ENCODE assay signal across 2 cellular contexts in genomic region chr13:84399320-84400085, GRCh38.
TF ChIP-seq lines count a peak whose summit lies in the region.

No MANE protein-coding gene starts in this region.

TF ChIP-seq in GM23338, 12 proteins besides CTCF, POLR2A, EP300 and RAD21 (continued from another document):
- TF ChIP-seq, protein P1, sequence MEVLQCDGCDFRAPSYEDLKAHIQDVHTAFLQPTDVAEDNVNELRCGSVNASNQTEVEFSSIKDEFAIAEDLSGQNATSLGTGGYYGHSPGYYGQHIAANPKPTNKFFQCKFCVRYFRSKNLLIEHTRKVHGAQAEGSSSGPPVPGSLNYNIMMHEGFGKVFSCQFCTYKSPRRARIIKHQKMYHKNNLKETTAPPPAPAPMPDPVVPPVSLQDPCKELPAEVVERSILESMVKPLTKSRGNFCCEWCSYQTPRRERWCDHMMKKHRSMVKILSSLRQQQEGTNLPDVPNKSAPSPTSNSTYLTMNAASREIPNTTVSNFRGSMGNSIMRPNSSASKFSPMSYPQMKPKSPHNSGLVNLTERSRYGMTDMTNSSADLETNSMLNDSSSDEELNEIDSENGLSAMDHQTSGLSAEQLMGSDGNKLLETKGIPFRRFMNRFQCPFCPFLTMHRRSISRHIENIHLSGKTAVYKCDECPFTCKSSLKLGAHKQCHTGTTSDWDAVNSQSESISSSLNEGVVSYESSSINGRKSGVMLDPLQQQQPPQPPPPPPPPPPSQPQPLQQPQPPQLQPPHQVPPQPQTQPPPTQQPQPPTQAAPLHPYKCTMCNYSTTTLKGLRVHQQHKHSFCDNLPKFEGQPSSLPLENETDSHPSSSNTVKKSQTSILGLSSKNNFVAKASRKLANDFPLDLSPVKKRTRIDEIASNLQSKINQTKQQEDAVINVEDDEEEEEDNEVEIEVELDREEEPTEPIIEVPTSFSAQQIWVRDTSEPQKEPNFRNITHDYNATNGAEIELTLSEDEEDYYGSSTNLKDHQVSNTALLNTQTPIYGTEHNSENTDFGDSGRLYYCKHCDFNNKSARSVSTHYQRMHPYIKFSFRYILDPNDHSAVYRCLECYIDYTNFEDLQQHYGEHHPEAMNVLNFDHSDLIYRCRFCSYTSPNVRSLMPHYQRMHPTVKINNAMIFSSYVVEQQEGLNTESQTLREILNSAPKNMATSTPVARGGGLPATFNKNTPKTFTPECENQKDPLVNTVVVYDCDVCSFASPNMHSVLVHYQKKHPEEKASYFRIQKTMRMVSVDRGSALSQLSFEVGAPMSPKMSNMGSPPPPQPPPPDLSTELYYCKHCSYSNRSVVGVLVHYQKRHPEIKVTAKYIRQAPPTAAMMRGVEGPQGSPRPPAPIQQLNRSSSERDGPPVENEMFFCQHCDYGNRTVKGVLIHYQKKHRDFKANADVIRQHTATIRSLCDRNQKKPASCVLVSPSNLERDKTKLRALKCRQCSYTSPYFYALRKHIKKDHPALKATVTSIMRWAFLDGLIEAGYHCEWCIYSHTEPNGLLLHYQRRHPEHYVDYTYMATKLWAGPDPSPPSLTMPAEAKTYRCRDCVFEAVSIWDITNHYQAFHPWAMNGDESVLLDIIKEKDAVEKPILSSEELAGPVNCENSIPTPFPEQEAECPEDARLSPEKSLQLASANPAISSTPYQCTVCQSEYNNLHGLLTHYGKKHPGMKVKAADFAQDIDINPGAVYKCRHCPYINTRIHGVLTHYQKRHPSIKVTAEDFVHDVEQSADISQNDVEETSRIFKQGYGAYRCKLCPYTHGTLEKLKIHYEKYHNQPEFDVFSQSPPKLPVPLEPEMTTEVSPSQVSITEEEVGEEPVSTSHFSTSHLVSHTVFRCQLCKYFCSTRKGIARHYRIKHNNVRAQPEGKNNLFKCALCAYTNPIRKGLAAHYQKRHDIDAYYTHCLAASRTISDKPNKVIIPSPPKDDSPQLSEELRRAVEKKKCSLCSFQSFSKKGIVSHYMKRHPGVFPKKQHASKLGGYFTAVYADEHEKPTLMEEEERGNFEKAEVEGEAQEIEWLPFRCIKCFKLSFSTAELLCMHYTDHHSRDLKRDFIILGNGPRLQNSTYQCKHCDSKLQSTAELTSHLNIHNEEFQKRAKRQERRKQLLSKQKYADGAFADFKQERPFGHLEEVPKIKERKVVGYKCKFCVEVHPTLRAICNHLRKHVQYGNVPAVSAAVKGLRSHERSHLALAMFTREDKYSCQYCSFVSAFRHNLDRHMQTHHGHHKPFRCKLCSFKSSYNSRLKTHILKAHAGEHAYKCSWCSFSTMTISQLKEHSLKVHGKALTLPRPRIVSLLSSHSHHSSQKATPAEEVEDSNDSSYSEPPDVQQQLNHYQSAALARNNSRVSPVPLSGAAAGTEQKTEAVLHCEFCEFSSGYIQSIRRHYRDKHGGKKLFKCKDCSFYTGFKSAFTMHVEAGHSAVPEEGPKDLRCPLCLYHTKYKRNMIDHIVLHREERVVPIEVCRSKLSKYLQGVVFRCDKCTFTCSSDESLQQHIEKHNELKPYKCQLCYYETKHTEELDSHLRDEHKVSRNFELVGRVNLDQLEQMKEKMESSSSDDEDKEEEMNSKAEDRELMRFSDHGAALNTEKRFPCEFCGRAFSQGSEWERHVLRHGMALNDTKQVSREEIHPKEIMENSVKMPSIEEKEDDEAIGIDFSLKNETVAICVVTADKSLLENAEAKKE (CRISPR knock-in tag; IDR thresholded peaks at IDR 0.05), result no peak
- no peak for TF ChIP-seq CREB1 (CRISPR knock-in tag; IDR thresholded peaks at IDR 0.05; ENCODE audit: low read depth)
- no peak for TF ChIP-seq POLR2AphosphoS5 (IDR thresholded peaks at IDR 0.05; ENCODE audit: low read depth)

TF ChIP-seq in WTC11, 78 proteins besides CTCF, POLR2A, EP300 and RAD21 (continued from another document):
- TF ChIP-seq FOXP4 (CRISPR knock-in tag; IDR thresholded peaks at IDR 0.05) (no peak), HMGA2 (CRISPR knock-in tag; IDR thresholded peaks at IDR 0.05) (no peak), PRRX2 (CRISPR knock-in tag; IDR thresholded peaks at IDR 0.05) (no peak), GABPB1 (CRISPR knock-in tag; IDR thresholded peaks at IDR 0.05) (no peak), ZNF423 (CRISPR knock-in tag; IDR thresholded peaks at IDR 0.05) (no peak), ATF2 (CRISPR knock-in tag; IDR thresholded peaks at IDR 0.05; ENCODE audit: borderline replicate concordance, low read depth) (no peak), KAT7 (CRISPR knock-in tag; IDR thresholded peaks at IDR 0.05; ENCODE audit: borderline replicate concordance) (no peak), MXD4 (CRISPR knock-in tag; IDR thresholded peaks at IDR 0.05; ENCODE audit: borderline replicate concordance) (no peak), MLX (CRISPR knock-in tag; IDR thresholded peaks at IDR 0.05) (no peak), MAX (CRISPR knock-in tag; IDR thresholded peaks at IDR 0.05) (no peak)
- TF ChIP-seq, protein P2, sequence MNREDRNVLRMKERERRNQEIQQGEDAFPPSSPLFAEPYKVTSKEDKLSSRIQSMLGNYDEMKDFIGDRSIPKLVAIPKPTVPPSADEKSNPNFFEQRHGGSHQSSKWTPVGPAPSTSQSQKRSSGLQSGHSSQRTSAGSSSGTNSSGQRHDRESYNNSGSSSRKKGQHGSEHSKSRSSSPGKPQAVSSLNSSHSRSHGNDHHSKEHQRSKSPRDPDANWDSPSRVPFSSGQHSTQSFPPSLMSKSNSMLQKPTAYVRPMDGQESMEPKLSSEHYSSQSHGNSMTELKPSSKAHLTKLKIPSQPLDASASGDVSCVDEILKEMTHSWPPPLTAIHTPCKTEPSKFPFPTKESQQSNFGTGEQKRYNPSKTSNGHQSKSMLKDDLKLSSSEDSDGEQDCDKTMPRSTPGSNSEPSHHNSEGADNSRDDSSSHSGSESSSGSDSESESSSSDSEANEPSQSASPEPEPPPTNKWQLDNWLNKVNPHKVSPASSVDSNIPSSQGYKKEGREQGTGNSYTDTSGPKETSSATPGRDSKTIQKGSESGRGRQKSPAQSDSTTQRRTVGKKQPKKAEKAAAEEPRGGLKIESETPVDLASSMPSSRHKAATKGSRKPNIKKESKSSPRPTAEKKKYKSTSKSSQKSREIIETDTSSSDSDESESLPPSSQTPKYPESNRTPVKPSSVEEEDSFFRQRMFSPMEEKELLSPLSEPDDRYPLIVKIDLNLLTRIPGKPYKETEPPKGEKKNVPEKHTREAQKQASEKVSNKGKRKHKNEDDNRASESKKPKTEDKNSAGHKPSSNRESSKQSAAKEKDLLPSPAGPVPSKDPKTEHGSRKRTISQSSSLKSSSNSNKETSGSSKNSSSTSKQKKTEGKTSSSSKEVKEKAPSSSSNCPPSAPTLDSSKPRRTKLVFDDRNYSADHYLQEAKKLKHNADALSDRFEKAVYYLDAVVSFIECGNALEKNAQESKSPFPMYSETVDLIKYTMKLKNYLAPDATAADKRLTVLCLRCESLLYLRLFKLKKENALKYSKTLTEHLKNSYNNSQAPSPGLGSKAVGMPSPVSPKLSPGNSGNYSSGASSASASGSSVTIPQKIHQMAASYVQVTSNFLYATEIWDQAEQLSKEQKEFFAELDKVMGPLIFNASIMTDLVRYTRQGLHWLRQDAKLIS (CRISPR knock-in tag; IDR thresholded peaks at IDR 0.05; ENCODE audit: borderline replicate concordance), result no peak
